Comparison of ENCODE assay signal across 1 cellular context in the genomic region with DNA sequence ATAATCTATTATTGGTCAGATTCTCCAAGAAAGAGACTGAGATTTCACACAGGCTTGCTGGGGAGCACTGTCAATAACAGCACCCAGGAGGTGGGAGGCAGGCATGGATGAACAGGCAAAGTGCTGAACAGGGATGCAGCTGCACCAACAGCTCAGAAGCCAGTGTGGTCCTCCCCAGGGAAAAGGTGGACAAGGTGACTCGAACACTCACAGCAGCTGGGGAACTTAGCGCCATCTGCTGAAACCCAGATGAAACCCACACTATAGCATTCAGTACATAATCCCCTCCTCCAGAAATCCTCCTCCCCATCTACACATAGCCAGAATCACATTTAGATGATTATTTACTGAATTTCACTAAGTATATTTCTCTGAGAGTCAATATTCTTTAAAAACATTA.
TF ChIP-seq lines count a peak whose summit lies in the region.

No MANE protein-coding gene starts in this region.

TF ChIP-seq in WTC11, 78 proteins besides CTCF, POLR2A, EP300 and RAD21 (continued from another document):
- TF ChIP-seq, protein P1, sequence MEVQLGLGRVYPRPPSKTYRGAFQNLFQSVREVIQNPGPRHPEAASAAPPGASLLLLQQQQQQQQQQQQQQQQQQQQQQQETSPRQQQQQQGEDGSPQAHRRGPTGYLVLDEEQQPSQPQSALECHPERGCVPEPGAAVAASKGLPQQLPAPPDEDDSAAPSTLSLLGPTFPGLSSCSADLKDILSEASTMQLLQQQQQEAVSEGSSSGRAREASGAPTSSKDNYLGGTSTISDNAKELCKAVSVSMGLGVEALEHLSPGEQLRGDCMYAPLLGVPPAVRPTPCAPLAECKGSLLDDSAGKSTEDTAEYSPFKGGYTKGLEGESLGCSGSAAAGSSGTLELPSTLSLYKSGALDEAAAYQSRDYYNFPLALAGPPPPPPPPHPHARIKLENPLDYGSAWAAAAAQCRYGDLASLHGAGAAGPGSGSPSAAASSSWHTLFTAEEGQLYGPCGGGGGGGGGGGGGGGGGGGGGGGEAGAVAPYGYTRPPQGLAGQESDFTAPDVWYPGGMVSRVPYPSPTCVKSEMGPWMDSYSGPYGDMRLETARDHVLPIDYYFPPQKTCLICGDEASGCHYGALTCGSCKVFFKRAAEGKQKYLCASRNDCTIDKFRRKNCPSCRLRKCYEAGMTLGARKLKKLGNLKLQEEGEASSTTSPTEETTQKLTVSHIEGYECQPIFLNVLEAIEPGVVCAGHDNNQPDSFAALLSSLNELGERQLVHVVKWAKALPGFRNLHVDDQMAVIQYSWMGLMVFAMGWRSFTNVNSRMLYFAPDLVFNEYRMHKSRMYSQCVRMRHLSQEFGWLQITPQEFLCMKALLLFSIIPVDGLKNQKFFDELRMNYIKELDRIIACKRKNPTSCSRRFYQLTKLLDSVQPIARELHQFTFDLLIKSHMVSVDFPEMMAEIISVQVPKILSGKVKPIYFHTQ (CRISPR knock-in tag; IDR thresholded peaks at IDR 0.05): no peak
- TF ChIP-seq, protein P2, sequence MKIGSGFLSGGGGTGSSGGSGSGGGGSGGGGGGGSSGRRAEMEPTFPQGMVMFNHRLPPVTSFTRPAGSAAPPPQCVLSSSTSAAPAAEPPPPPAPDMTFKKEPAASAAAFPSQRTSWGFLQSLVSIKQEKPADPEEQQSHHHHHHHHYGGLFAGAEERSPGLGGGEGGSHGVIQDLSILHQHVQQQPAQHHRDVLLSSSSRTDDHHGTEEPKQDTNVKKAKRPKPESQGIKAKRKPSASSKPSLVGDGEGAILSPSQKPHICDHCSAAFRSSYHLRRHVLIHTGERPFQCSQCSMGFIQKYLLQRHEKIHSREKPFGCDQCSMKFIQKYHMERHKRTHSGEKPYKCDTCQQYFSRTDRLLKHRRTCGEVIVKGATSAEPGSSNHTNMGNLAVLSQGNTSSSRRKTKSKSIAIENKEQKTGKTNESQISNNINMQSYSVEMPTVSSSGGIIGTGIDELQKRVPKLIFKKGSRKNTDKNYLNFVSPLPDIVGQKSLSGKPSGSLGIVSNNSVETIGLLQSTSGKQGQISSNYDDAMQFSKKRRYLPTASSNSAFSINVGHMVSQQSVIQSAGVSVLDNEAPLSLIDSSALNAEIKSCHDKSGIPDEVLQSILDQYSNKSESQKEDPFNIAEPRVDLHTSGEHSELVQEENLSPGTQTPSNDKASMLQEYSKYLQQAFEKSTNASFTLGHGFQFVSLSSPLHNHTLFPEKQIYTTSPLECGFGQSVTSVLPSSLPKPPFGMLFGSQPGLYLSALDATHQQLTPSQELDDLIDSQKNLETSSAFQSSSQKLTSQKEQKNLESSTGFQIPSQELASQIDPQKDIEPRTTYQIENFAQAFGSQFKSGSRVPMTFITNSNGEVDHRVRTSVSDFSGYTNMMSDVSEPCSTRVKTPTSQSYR (CRISPR knock-in tag; IDR thresholded peaks at IDR 0.05): no peak
- no peak for TF ChIP-seq FOXJ3 (CRISPR knock-in tag; IDR thresholded peaks at IDR 0.05; ENCODE audit: borderline replicate concordance)
- TF ChIP-seq TCF7 (CRISPR knock-in tag; IDR thresholded peaks at IDR 0.05; ENCODE audit: low read depth): no peak
- TF ChIP-seq, protein P3, sequence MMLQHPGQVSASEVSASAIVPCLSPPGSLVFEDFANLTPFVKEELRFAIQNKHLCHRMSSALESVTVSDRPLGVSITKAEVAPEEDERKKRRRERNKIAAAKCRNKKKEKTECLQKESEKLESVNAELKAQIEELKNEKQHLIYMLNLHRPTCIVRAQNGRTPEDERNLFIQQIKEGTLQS (CRISPR knock-in tag; conservative IDR thresholded peaks at IDR 0.05): no peak
- TF ChIP-seq ZNF396 (CRISPR knock-in tag; IDR thresholded peaks at IDR 0.05; ENCODE audit: borderline replicate concordance): no peak
- no peak for TF ChIP-seq GTF2I (CRISPR knock-in tag; conservative IDR thresholded peaks at IDR 0.05)
